11 cellular contexts compared by ENCODE assay signal in genomic region chr15:62469874-62470688, GRCh38.
A peak's percentile ranks its signal among the peaks of the same experiment; 100 is the strongest.
DNase-seq lines count a peak whose midpoint lies in the region; ATAC-seq and TF ChIP-seq lines count a peak whose summit lies in the region.
"Had no signal": no experiment of that assay in that cellular context is flagged by ENCODE, and none has a peak within 500 bp of the region (broad histone marks: within the 10 kb centered on the region; RNA-seq: fewer than 3 reads in every experiment).

No MANE protein-coding gene starts in this region.

- H3K4me1 ChIP-seq in RWPE2 (ENCODE audit: insufficient read depth, poor library complexity, severe bottlenecking) = no peaks in the 10 kb centered on the region

- peak; percentile 41; the same call in 2 of the 3 replicates for ATAC-seq in RWPE2 (ENCODE audit: low read depth)
- ATAC-seq in GM21515 (IDR thresholded peaks at IDR 0.05; ENCODE audit: unreplicated experiment) = no peak
- ATAC-seq in GM19463 (IDR thresholded peaks at IDR 0.05; ENCODE audit: unreplicated experiment) = no peak
- ATAC-seq: stimulated activated naive CD8-positive, alpha-beta T cell treated with anti-CD3 and anti-CD28 coated beads, Interleukin-15, Interleukin-2, amounts not matched to agents 100 U/mL and 50 U/mL, for 24 hours had no signal

- H3K36me3 Mint-ChIP-seq in progenitor cell of endocrine pancreas (ENCODE audit: insufficient read depth) = no peaks in the 10 kb centered on the region
- H3K36me3 Mint-ChIP-seq: natural killer cell treated with Interleukin-12 subunit alpha and Interleukin-12 subunit beta and Interleukin-15 and Interleukin-18, amount 100 ng/mL, for 72 hours had no signal

- POLR2A ChIA-PET in BJ (lab: Charles Lee) = no interaction called here

- H3K27ac ChIP-seq in RWPE2 (ENCODE audit: poor library complexity, severe bottlenecking) = no peak overlapping the region

- CTCF ChIA-PET in BJ (lab: Yijun Ruan, JAX) = interaction anchor here (0.6 to 1.9 kb wide), 9 partner anchors 9 to 272 kb away, joined by 3 to 9 read pairs (median 4); no protein-coding TSS in a partner anchor

- TF ChIP-seq CTCF in BJ (IDR thresholded peaks at IDR 0.05; ENCODE audit: insufficient read depth, low read depth, low read length) = no peak
- TF ChIP-seq CTCF in RWPE2 (IDR thresholded peaks at IDR 0.05; ENCODE audit: poor library complexity, severe bottlenecking) = no peak
- TF ChIP-seq CTCF in foreskin fibroblast (IDR thresholded peaks at IDR 0.05; ENCODE audit: low read depth, low read length) = no peak
- TF ChIP-seq CTCF in progenitor cell of endocrine pancreas (IDR thresholded peaks at IDR 0.05; ENCODE audit: unreplicated experiment) = no peak

- peaks cover 2% of the 10 kb centered on the region for H3K27me3 Mint-ChIP-seq in progenitor cell of endocrine pancreas

- H3K4me1 Mint-ChIP-seq in progenitor cell of endocrine pancreas (ENCODE audit: low read depth) = peaks cover 5% of the 10 kb centered on the region

- DNase-seq in BJ (ENCODE audit: low read depth) (peak; percentile 63), RWPE2 (ENCODE audit: low spot score) (peak; percentile 48), foreskin fibroblast (peak; percentile 85 to 87), progenitor cell of endocrine pancreas (ENCODE audit: low spot score, unreplicated experiment) (no peak), T-helper 1 cell (no peak), NCI-H2227 treated with DMSO at 0.1 percent for 48 hours (lab: John Stamatoyannopoulos, UW) (no peak)
- DNase-seq: stimulated activated naive CD8-positive, alpha-beta T cell treated with anti-CD3 and anti-CD28 coated beads, Interleukin-15, Interleukin-2, amounts not matched to agents 100 U/mL and 50 U/mL, for 24 hours had no signal

- H3K27me3 ChIP-seq in BJ (ENCODE audit: control insufficient read depth, insufficient read depth, low read length) (no peaks in the 10 kb centered on the region), RWPE2 (ENCODE audit: insufficient read depth, poor library complexity, severe bottlenecking) (no peaks in the 10 kb centered on the region)

- no peak overlapping the region for H3K4me3 Mint-ChIP-seq in progenitor cell of endocrine pancreas (ENCODE audit: low read depth)
- H3K4me3 Mint-ChIP-seq: natural killer cell treated with Interleukin-12 subunit alpha and Interleukin-12 subunit beta and Interleukin-15 and Interleukin-18, amount 100 ng/mL, for 72 hours; T-helper 2 cell treated with Interferon-gamma antibody and Interleukin-4, amounts not matched to agents 5 μg/mL and 100 μg/mL, for 36 hours had no signal

- H3K27ac Mint-ChIP-seq in progenitor cell of endocrine pancreas = peak overlapping the region; percentile 68
- H3K27ac Mint-ChIP-seq: natural killer cell treated with Interleukin-12 subunit alpha and Interleukin-12 subunit beta and Interleukin-15 and Interleukin-18, amount 100 ng/mL, for 72 hours; T-helper 2 cell treated with Interferon-gamma antibody and Interleukin-4, amounts not matched to agents 5 μg/mL and 100 μg/mL, for 36 hours had no signal

- H3K36me3 ChIP-seq in BJ (ENCODE audit: control insufficient read depth, insufficient read depth, low read length) (no peaks in the 10 kb centered on the region), RWPE2 (ENCODE audit: low read depth) (no peaks in the 10 kb centered on the region)

- no peak overlapping the region for H3K4me3 ChIP-seq in BJ (ENCODE audit: low read depth, low read length)
- no peak overlapping the region for H3K4me3 ChIP-seq in RWPE2 (ENCODE audit: severe bottlenecking)
- no peak overlapping the region for H3K4me3 ChIP-seq in foreskin fibroblast (ENCODE audit: low read depth in 1 of 2, low read length in 2 of 2)

- no peaks in the 10 kb centered on the region for H3K9me3 ChIP-seq in RWPE2 (ENCODE audit: severe bottlenecking)

- no peaks in the 10 kb centered on the region for H3K9me3 Mint-ChIP-seq in progenitor cell of endocrine pancreas (ENCODE audit: low read depth)
- H3K9me3 Mint-ChIP-seq: natural killer cell treated with Interleukin-12 subunit alpha and Interleukin-12 subunit beta and Interleukin-15 and Interleukin-18, amount 100 ng/mL, for 72 hours; T-helper 2 cell treated with Interferon-gamma antibody and Interleukin-4, amounts not matched to agents 5 μg/mL and 100 μg/mL, for 36 hours had no signal

Comparison
In these comparisons a context has a peak if more than half of its experiments do, and no peak if none do; other contexts are left out.
1. DNase-seq: peak in BJ (single experiment), RWPE2 (single experiment) and foreskin fibroblast (2 of 2); none in progenitor cell of endocrine pancreas (single experiment), T-helper 1 cell (0 of 5) and NCI-H2227 treated with DMSO at 0.1 percent for 48 hours (single experiment).